Comparison of ENCODE assay signal across 8 cellular contexts in genomic region chr14:64232095-64232830, GRCh38.
A peak's percentile ranks its signal among the peaks of the same experiment; 100 is the strongest.
DNase-seq lines count a peak whose midpoint lies in the region; ATAC-seq and TF ChIP-seq lines count a peak whose summit lies in the region.

No MANE protein-coding gene starts in this region.

- H3K27me3 ChIP-seq in MM.1S (replicated peaks; ENCODE audit: insufficient read depth, low read length) = no peaks in the 10 kb centered on the region

- no peak overlapping the region for H3K27ac ChIP-seq in MM.1S (ENCODE audit: low read length)

- peak; percentile 54 for ATAC-seq in Right ventricle myocardium inferior
- peak; percentile 73 for ATAC-seq in stimulated activated memory B cell treated with anti-CD40 and anti-IgM and Interleukin-4, amounts not matched to agents 10 μg/mL and 1 μg/mL and 100 μg/mL, for 72 hours

- H3K27ac Mint-ChIP-seq in stimulated activated memory B cell treated with anti-CD40 and anti-IgM and Interleukin-4, amounts not matched to agents 10 μg/mL and 1 μg/mL and 100 μg/mL, for 72 hours = peak overlapping the region; percentile 91

- H3K36me3 Mint-ChIP-seq in stimulated activated memory B cell treated with anti-CD40 and anti-IgM and Interleukin-4, amounts not matched to agents 10 μg/mL and 1 μg/mL and 100 μg/mL, for 72 hours = peaks cover 27% of the 10 kb centered on the region

- peaks cover 62% of the 10 kb centered on the region for H3K4me1 Mint-ChIP-seq in stimulated activated memory B cell treated with anti-CD40 and anti-IgM and Interleukin-4, amounts not matched to agents 10 μg/mL and 1 μg/mL and 100 μg/mL, for 72 hours

- H3K4me3 ChIP-seq in epithelial cell of proximal tubule (ENCODE audit: low read depth, low read length) (no peak overlapping the region), MM.1S (ENCODE audit: low read length) (no peak overlapping the region)

- no peaks in the 10 kb centered on the region for H4K20me1 ChIP-seq in MM.1S (ENCODE audit: insufficient read depth, low read length)

- no peak overlapping the region for H3K9ac ChIP-seq in MM.1S (ENCODE audit: low read length)

- no peak overlapping the region for H2AFZ ChIP-seq in MM.1S (ENCODE audit: low read length)

- H3K79me2 ChIP-seq in MM.1S (ENCODE audit: low read length) = no peaks in the 10 kb centered on the region

- no peaks in the 10 kb centered on the region for H3K9me3 ChIP-seq in MM.1S (replicated peaks; ENCODE audit: insufficient read depth, low read length)

- peaks cover 18% of the 10 kb centered on the region; the same call in 1 of the 2 replicates for H3K4me1 ChIP-seq in MM.1S (ENCODE audit: low read length)

- no peaks in the 10 kb centered on the region for H3K9me2 ChIP-seq in MM.1S (replicated peaks; ENCODE audit: insufficient read depth, low read length)

- H3K4me3 Mint-ChIP-seq in stimulated activated memory B cell treated with anti-CD40 and anti-IgM and Interleukin-4, amounts not matched to agents 10 μg/mL and 1 μg/mL and 100 μg/mL, for 72 hours = peak overlapping the region; percentile 28

- intact Hi-C loops in Right ventricle myocardium inferior (cut with DNase I) (no loop called here), cardiac septum (cut with DNase I) (no loop called here)

- H3F3A ChIP-seq in MM.1S (ENCODE audit: insufficient read depth, low read length) = peaks cover 3% of the 10 kb centered on the region; the same call in 1 of the 2 replicates

- H3K4me2 ChIP-seq in MM.1S (ENCODE audit: low read depth, low read length) = no peak overlapping the region

- DNase-seq in Right ventricle myocardium inferior (ENCODE audit: missing footprints) (no peak), cardiac septum (ENCODE audit: low spot score) (no peak), MV-4-11 (lab: John Stamatoyannopoulos, UW) (peak; percentile 21), epithelial cell of proximal tubule (ENCODE audit: low read depth) (peak; percentile 13), KG1 (lab: John Stamatoyannopoulos, UW) (no peak), MM.1S (no peak), NCI-H1930 (lab: John Stamatoyannopoulos, UW) (no peak)

- no peak for TF ChIP-seq CTCF in epithelial cell of proximal tubule (conservative IDR thresholded peaks at IDR 0.05; ENCODE audit: low read depth, low read length)
- TF ChIP-seq CTCF in MM.1S (IDR thresholded peaks at IDR 0.05; ENCODE audit: low read length) = no peak

- no peaks in the 10 kb centered on the region for H3K36me3 ChIP-seq in MM.1S (replicated peaks; ENCODE audit: insufficient read depth, low read length)

- H3K9me3 Mint-ChIP-seq in stimulated activated memory B cell treated with anti-CD40 and anti-IgM and Interleukin-4, amounts not matched to agents 10 μg/mL and 1 μg/mL and 100 μg/mL, for 72 hours = no peaks in the 10 kb centered on the region

- no peaks in the 10 kb centered on the region for H3K27me3 Mint-ChIP-seq in stimulated activated memory B cell treated with anti-CD40 and anti-IgM and Interleukin-4, amounts not matched to agents 10 μg/mL and 1 μg/mL and 100 μg/mL, for 72 hours

Comparison
In these comparisons a context has a peak if more than half of its experiments do, and no peak if none do; other contexts are left out.
1. DNase-seq: peak in MV-4-11 (single experiment) and epithelial cell of proximal tubule (single experiment); none in Right ventricle myocardium inferior (single experiment), cardiac septum (single experiment), KG1 (single experiment), MM.1S (single experiment) and NCI-H1930 (0 of 2).